ENCODE assay signal across 18 cellular contexts in the genomic region with DNA sequence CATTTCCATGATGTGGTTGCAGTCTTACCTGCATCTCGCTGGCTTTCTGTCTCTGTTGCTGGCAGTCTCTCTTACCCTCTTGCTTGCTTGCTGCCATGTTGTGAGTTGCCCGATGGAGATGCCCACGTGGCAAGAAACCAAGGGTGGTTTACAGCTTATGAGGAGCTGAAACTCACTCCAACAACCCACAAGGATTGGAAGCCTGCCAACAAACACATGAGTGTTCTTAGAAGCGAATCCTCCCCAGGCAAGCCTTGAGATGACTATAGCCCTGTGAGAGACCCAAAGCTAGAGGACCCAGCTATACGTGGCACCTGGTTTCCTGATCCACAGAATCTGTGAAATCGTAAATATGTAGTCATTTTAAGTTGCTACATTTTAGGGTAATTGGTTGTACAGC.
DNase-seq lines count a peak whose midpoint lies in the region; ATAC-seq and TF ChIP-seq lines count a peak whose summit lies in the region.
"Had no signal": no experiment of that assay in that cellular context is flagged by ENCODE, and none has a peak within 500 bp of the region (broad histone marks: within the 10 kb centered on the region; RNA-seq: fewer than 3 reads in every experiment).

No MANE protein-coding gene starts in this region.

- peaks cover 2% of the 10 kb centered on the region; the same call in 1 of the 2 replicates for H3K27me3 ChIP-seq in IMR-90 (ENCODE audit: control insufficient read depth, insufficient read depth, low read length)
- H3K27me3 ChIP-seq: SJSA1, uterus had no signal

- no peak overlapping the region for H4K8ac ChIP-seq in IMR-90 (ENCODE audit: low read depth in 2 of 2, low read length in 2 of 2)

- H2BK15ac ChIP-seq in IMR-90 (ENCODE audit: low read depth, low read length), result no peak overlapping the region

- no peaks in the 10 kb centered on the region for H3K9me1 ChIP-seq in IMR-90 (ENCODE audit: insufficient read depth, low read length)

- no peaks in the 10 kb centered on the region for H3K4me1 ChIP-seq in IMR-90 (ENCODE audit: control insufficient read depth, insufficient read depth, low read length)

- dilution Hi-C loops in IMR-90 (cut with HindIII; ENCODE audit: low sequenced_read_pairs, unreplicated experiment), result no loop called here

- no peak overlapping the region for H2BK20ac ChIP-seq in IMR-90 (ENCODE audit: low read depth, low read length)

- H2BK5ac ChIP-seq in IMR-90 (ENCODE audit: low read depth, low read length, poor library complexity, severe bottlenecking), result no peak overlapping the region

- H3K56ac ChIP-seq in IMR-90 (ENCODE audit: extremely low read depth, insufficient read depth, low read length), result no peak overlapping the region

- no peaks in the 10 kb centered on the region for H3K36me3 ChIP-seq in IMR-90 (ENCODE audit: control insufficient read depth, insufficient read depth, low read length)
- H3K36me3 ChIP-seq: SJSA1, uterus had no signal

- TF ChIP-seq CTCF in IMR-90 (conservative IDR thresholded peaks at IDR 0.05; ENCODE audit: low read depth, low read length) (no peak), astrocyte of the spinal cord (IDR thresholded peaks at IDR 0.05; ENCODE audit: low read depth, low read length) (no peak)

- WGBS in IMR-90 (ENCODE audit: extremely low coverage in 2 of 2, insufficient read length in 1 of 2), 2 experiments, result 80% methylated on average over 1 of the region's 6 CpGs; no CpG with 5 or more reads in 1 of the 2 experiments

- H3K9me3 ChIP-seq in IMR-90 (ENCODE audit: control insufficient read depth, insufficient read depth, low read length), result no peaks in the 10 kb centered on the region
- H3K9me3 ChIP-seq: SJSA1, uterus had no signal

- POLR2A ChIA-PET in IMR-90 (lab: Charles Lee; ENCODE audit: unreplicated experiment), result no interaction called here

- H3K18ac ChIP-seq in IMR-90 (ENCODE audit: low read depth, low read length), result no peak overlapping the region

- no peak for ATAC-seq in IMR-90 (ENCODE audit: low read depth)
- no peak for ATAC-seq in HG03521 (IDR thresholded peaks at IDR 0.05; ENCODE audit: unreplicated experiment)
- ATAC-seq in GM21825 (IDR thresholded peaks at IDR 0.05; ENCODE audit: unreplicated experiment), result no peak
- ATAC-seq: sciatic nerve had no signal

- no peaks in the 10 kb centered on the region for H4K20me1 ChIP-seq in IMR-90 (ENCODE audit: insufficient read depth, low read length)

- no peak overlapping the region for H2AK5ac ChIP-seq in IMR-90 (ENCODE audit: low read depth, low read length)

- H3K4ac ChIP-seq in IMR-90 (ENCODE audit: low read depth, low read length), result no peak overlapping the region

- H3K14ac ChIP-seq in IMR-90 (replicated peaks; ENCODE audit: low read depth, low read length), result no peak overlapping the region

- in situ Hi-C loops in IMR-90 (cut with MboI; ENCODE audit: low sequenced_read_pairs), result no loop called here
- in situ Hi-C loops in astrocyte of the spinal cord (cut with HindIII; ENCODE audit: low sequenced_read_pairs), result no loop called here

- H3K27ac ChIP-seq in IMR-90 (ENCODE audit: insufficient read depth, low read length), result no peak overlapping the region
- H3K27ac ChIP-seq: SJSA1 had no signal

- no peak overlapping the region for H4K91ac ChIP-seq in IMR-90 (ENCODE audit: insufficient read depth, low read depth, low read length)

- DNase-seq in A172 (ENCODE audit: low spot score) (peak; percentile 23), IMR-90 (no peak), astrocyte of the spinal cord (ENCODE audit: low read depth, low spot score) (peak; percentile 62), glomerular visceral epithelial cell (ENCODE audit: extremely low spot score) (peak; percentile 62), SW480 (ENCODE audit: low spot score) (no peak), AG08395 (ENCODE audit: low spot score) (no peak)
- DNase-seq: activated CD4-positive, alpha-beta T cell treated with anti-CD3 and anti-CD28 coated beads for 4 hours; activated effector memory CD4-positive, alpha-beta T cell treated with Interleukin-2 at 50 U/mL for 16 hours; hippocampal formation; NCI-H446 treated with DMSO at 0.1 percent for 48 hours; occipital lobe; OCI-M1; stimulated activated CD4-positive, alpha-beta T cell treated with anti-CD3 and anti-CD28 coated beads, Interleukin-1b, Interleukin-23, amount 100 ng/mL, for 48 hours had no signal

- H4K5ac ChIP-seq in IMR-90 (ENCODE audit: low read depth, low read length), result no peak overlapping the region

- no peak for TF ChIP-seq RAD21 in IMR-90 (IDR thresholded peaks at IDR 0.05; ENCODE audit: low read length)

- H3K9ac ChIP-seq in IMR-90 (ENCODE audit: low read depth, low read length), result no peak overlapping the region

- H3K79me1 ChIP-seq in IMR-90 (ENCODE audit: low read depth in 1 of 2, low read length in 2 of 2), result no peaks in the 10 kb centered on the region

- no peak overlapping the region for H3K23ac ChIP-seq in IMR-90 (ENCODE audit: low read depth, low read length)

- peak overlapping the region; percentile 32 for H2AFZ ChIP-seq in IMR-90 (replicated peaks; ENCODE audit: low read length, poor library complexity)

- H3K4me2 ChIP-seq in IMR-90 (ENCODE audit: low read depth, low read length), result no peak overlapping the region

- TF ChIP-seq POLR2A in IMR-90 (IDR thresholded peaks at IDR 0.05; ENCODE audit: low read depth, low read length), result no peak

- H3K4me3 ChIP-seq in IMR-90 (ENCODE audit: insufficient read depth, low read depth, low read length) (no peak overlapping the region), astrocyte of the spinal cord (ENCODE audit: low read depth, low read length) (no peak overlapping the region)
- H3K4me3 ChIP-seq: SJSA1, uterus had no signal

- H2BK120ac ChIP-seq in IMR-90 (ENCODE audit: low read depth, low read length), result no peak overlapping the region

- H2AK9ac ChIP-seq in IMR-90 (replicated peaks; ENCODE audit: low read depth, low read length, poor library complexity), result no peak overlapping the region

- no TSS peak for BruUV-seq in IMR-90 (replicated peaks; lab: Mats Ljungman, UMichigan)

- CTCF ChIA-PET in IMR-90 (lab: Yijun Ruan, JAX), result no interaction called here

- intact Hi-C loops in IMR-90 (cut with micrococcal nuclease), result no loop called here

TF ChIP-seq in IMR-90, 13 proteins besides CTCF, POLR2A, EP300 and RAD21:
- TF ChIP-seq USF2 (IDR thresholded peaks at IDR 0.05; ENCODE audit: low read depth, low read length) (no peak), MAZ (IDR thresholded peaks at IDR 0.05; ENCODE audit: borderline replicate concordance, low read depth, low read length) (no peak)

Comparison
In these comparisons a context has a peak if more than half of its experiments do, and no peak if none do; other contexts are left out.
1. DNase-seq: peak in A172 (single experiment), astrocyte of the spinal cord (single experiment) and glomerular visceral epithelial cell (single experiment); none in IMR-90 (single experiment), SW480 (single experiment) and AG08395 (single experiment).